8 cellular contexts compared by ENCODE assay signal in genomic region chr6:63425493-63425892, GRCh38.
"Had no signal": no experiment of that assay in that cellular context is flagged by ENCODE, and none has a peak within 500 bp of the region (broad histone marks: within the 10 kb centered on the region; RNA-seq: fewer than 3 reads in every experiment).

No MANE protein-coding gene starts in this region.

- ATAC-seq: GM12878 had no signal

- FAIRE-seq: G401.6, GM12878, GM12891, GM12892, GM18507, GM19239 had no signal

- DNase-seq: GDM1, GF-D8 had no signal

- H3K4me3 ChIP-seq: GM12878 had no signal
